8 cellular contexts compared by ENCODE assay signal in the genomic region with DNA sequence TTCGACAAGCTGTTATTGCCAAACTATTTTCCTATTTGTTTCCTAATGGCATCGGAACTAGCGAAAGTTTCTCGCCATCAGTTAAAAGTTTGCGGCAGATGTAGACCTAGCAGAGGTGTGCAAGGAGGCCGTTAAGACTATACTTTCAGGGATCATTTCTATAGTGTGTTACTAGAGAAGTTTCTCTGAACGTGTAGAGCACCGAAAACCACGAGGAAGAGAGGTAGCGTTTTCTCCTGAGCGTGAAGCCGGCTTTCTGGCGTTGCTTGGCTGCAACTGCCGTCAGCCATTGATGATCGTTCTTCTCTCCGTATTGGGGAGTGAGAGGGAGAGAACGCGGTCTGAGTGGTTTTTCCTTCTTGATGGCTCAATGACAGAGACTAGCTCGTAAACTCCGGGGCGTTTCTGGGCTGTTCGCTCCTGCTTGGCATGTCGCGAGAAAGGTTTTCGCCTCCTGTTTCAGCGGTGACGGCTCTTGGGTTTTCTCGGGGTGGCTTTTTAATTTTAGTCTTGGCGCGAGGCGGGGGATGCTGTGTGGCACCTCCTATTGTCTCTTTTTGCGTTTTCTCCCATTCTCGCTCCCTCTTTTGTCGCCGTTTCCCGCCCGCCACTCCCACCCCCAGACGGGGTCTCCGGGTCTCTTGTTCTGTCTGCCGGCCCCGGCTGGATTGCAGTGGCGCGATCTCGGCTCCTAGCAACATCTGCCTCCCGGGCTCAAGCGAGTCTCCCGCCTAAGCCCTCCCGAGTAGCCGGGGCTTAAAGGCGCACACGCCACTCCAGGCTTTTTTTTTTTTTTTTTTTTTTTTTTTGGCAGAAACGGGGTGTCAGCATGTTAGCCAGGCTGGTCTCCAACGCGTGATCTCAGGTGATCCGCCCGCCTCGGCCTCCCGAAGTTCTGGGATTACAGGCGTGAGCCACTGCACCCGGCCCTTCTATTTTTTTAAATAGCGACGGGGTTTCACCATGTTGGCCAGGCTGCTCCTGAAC. TPM values are rescaled to one million over a fixed set of nuclear protein-coding genes. Genes with fewer than 3 reads are reported as not detected.
DNase-seq lines count a peak whose midpoint lies in the region; ATAC-seq, FAIRE-seq and TF ChIP-seq lines count a peak whose summit lies in the region.
"Not testable (repeated sequence)": the region's sequence is repeated elsewhere in the genome, so short reads cannot be mapped to it uniquely, and the experiment has no call there.

No MANE protein-coding gene starts in this region.

- not testable (repeated sequence) for H3K4me1 ChIP-seq in HepG2 (ENCODE audit: insufficient read depth, low read length)

- peak; percentile 98 for DNase-seq in activated CD4-positive, alpha-beta T cell treated with anti-CD3 and anti-CD28 coated beads, Interleukin-2, amount 10 ng/mL, durations not matched to agents 24 days and 14 days
- peak; percentile 94 for DNase-seq in chondrocyte (ENCODE audit: low spot score)
- DNase-seq in HepG2 (ENCODE audit: low spot score), result not testable (repeated sequence)

- TSS peak; percentile 100 for BruUV-seq in HepG2 (replicated peaks; lab: Mats Ljungman, UMichigan)

- H3K4me3 ChIP-seq in HepG2 (replicated peaks in 1 of 3; ENCODE audit: insufficient read depth in 1 of 3, low read depth in 2 of 3, low read length in 3 of 3), result not testable (repeated sequence)

- H3K36me3 Mint-ChIP-seq in activated CD4-positive, alpha-beta T cell treated with anti-CD3 and anti-CD28 coated beads, Interleukin-2, amount 10 ng/mL, durations not matched to agents 24 days and 14 days (ENCODE audit: low read depth); chondrocyte (ENCODE audit: low read depth); stimulated activated memory B cell treated with anti-CD40 and anti-IgM and Interleukin-4, amounts not matched to agents 10 μg/mL and 1 μg/mL and 100 μg/mL, for 72 hours: not testable (repeated sequence)

- H3K4me1 Mint-ChIP-seq in activated CD4-positive, alpha-beta T cell treated with anti-CD3 and anti-CD28 coated beads, Interleukin-2, amount 10 ng/mL, durations not matched to agents 24 days and 14 days; chondrocyte (ENCODE audit: low read depth); stimulated activated memory B cell treated with anti-CD40 and anti-IgM and Interleukin-4, amounts not matched to agents 10 μg/mL and 1 μg/mL and 100 μg/mL, for 72 hours: not testable (repeated sequence)

- H2AFZ ChIP-seq in HepG2 (ENCODE audit: low read length), result not testable (repeated sequence)

- intact Hi-C loops in activated CD4-positive, alpha-beta T cell treated with anti-CD3 and anti-CD28 coated beads, Interleukin-2, amount 10 ng/mL, durations not matched to agents 24 days and 14 days (cut with micrococcal nuclease); HepG2 (cut with micrococcal nuclease; ENCODE audit: unreplicated experiment): not testable (repeated sequence)

- FAIRE-seq in HepG2 (lab: Jason Lieb, UNC), result not testable (repeated sequence)

- H3K27ac ChIP-seq in HepG2 (ENCODE audit: extremely low read length, insufficient read depth, low read length), result not testable (repeated sequence)

- H3K27ac Mint-ChIP-seq in activated CD4-positive, alpha-beta T cell treated with anti-CD3 and anti-CD28 coated beads, Interleukin-2, amount 10 ng/mL, durations not matched to agents 24 days and 14 days; chondrocyte (ENCODE audit: unreplicated experiment); stimulated activated memory B cell treated with anti-CD40 and anti-IgM and Interleukin-4, amounts not matched to agents 10 μg/mL and 1 μg/mL and 100 μg/mL, for 72 hours: not testable (repeated sequence)

- not testable (repeated sequence) for H4K20me1 ChIP-seq in HepG2 (ENCODE audit: insufficient read depth, low read length)

- H3K27me3 Mint-ChIP-seq in activated CD4-positive, alpha-beta T cell treated with anti-CD3 and anti-CD28 coated beads, Interleukin-2, amount 10 ng/mL, durations not matched to agents 24 days and 14 days; chondrocyte (ENCODE audit: low read depth); stimulated activated memory B cell treated with anti-CD40 and anti-IgM and Interleukin-4, amounts not matched to agents 10 μg/mL and 1 μg/mL and 100 μg/mL, for 72 hours: not testable (repeated sequence)

- in situ Hi-C loops in HepG2 (cut with HindIII; ENCODE audit: extremely low pct_ligation_motif_present, low pct_unique_long_range_greater_than_20kb), result not testable (repeated sequence)

- H3K4me2 ChIP-seq in HepG2 (ENCODE audit: low read depth, low read length), result not testable (repeated sequence)

- not testable (repeated sequence) for H3K4me3 Mint-ChIP-seq in activated CD4-positive, alpha-beta T cell treated with anti-CD3 and anti-CD28 coated beads, Interleukin-2, amount 10 ng/mL, durations not matched to agents 24 days and 14 days; chondrocyte (ENCODE audit: unreplicated experiment); stimulated activated memory B cell treated with anti-CD40 and anti-IgM and Interleukin-4, amounts not matched to agents 10 μg/mL and 1 μg/mL and 100 μg/mL, for 72 hours

- not testable (repeated sequence) for TF ChIP-seq POLR2A in HepG2 (IDR thresholded peaks at IDR 0.05; ENCODE audit: insufficient read depth in 1 of 2, low read depth in 2 of 2, low read length in 2 of 2)

- ATAC-seq in GM18511 (IDR thresholded peaks at IDR 0.05; ENCODE audit: unreplicated experiment), result peak; percentile 58
- peak; percentile 7 for ATAC-seq in GM21447 (IDR thresholded peaks at IDR 0.05; ENCODE audit: unreplicated experiment)
- ATAC-seq in HG02870 (IDR thresholded peaks at IDR 0.05; ENCODE audit: unreplicated experiment), result peak; percentile 48
- ATAC-seq in HG03432 (IDR thresholded peaks at IDR 0.05; ENCODE audit: unreplicated experiment), result peak; percentile 50
- ATAC-seq in HepG2, result peak; percentile 70
- peak; percentile 77 for ATAC-seq in stimulated activated memory B cell treated with anti-CD40 and anti-IgM and Interleukin-4, amounts not matched to agents 10 μg/mL and 1 μg/mL and 100 μg/mL, for 72 hours

- POLR2A ChIA-PET in HepG2 (lab: Yijun Ruan, JAX), result not testable (repeated sequence)

- not testable (repeated sequence) for H3K79me2 ChIP-seq in HepG2 (ENCODE audit: insufficient read depth, low read length)

- 1% methylated on average over 10 of the region's 62 CpGs for WGBS in HepG2 (ENCODE audit: low lambda C conversion rate)

- H3K9me3 Mint-ChIP-seq in activated CD4-positive, alpha-beta T cell treated with anti-CD3 and anti-CD28 coated beads, Interleukin-2, amount 10 ng/mL, durations not matched to agents 24 days and 14 days; chondrocyte (ENCODE audit: low read depth); stimulated activated memory B cell treated with anti-CD40 and anti-IgM and Interleukin-4, amounts not matched to agents 10 μg/mL and 1 μg/mL and 100 μg/mL, for 72 hours: not testable (repeated sequence)

- H3K36me3 ChIP-seq in HepG2 (replicated peaks in 1 of 2; ENCODE audit: control insufficient read depth in 1 of 2, insufficient read depth in 2 of 2, low read length in 2 of 2), result not testable (repeated sequence)

- not testable (repeated sequence) for TF ChIP-seq CTCF in chondrocyte (IDR thresholded peaks at IDR 0.05); HepG2 (CRISPR knock-in tag; IDR thresholded peaks at IDR 0.05)

- TF ChIP-seq EP300 in HepG2 (IDR thresholded peaks at IDR 0.05; ENCODE audit: low read depth in 2 of 2, low read length in 2 of 2); HepG2 (CRISPR knock-in tag; IDR thresholded peaks at IDR 0.05; ENCODE audit: borderline replicate concordance): not testable (repeated sequence)

- CTCF ChIA-PET in HepG2 (lab: Yijun Ruan, JAX; ENCODE audit: low intra/inter-chr PET ratio, low total read pairs), result not testable (repeated sequence)

- not testable (repeated sequence) for TF ChIP-seq RAD21 in HepG2 (CRISPR knock-in tag; IDR thresholded peaks at IDR 0.05)

- not testable (repeated sequence) for H3K27me3 ChIP-seq in HepG2 (ENCODE audit: control insufficient read depth in 1 of 2, insufficient read depth in 2 of 2, low read length in 2 of 2)

- not testable (repeated sequence) for H3K9me3 ChIP-seq in HepG2 (ENCODE audit: low read length)

- not testable (repeated sequence) for H3K9ac ChIP-seq in HepG2 (ENCODE audit: insufficient read depth, low read depth, low read length)

RNA-seq across cellular contexts. Expression of a gene that starts 49.0 kb away (rescaled TPM):
- total RNA-seq in activated CD4-positive, alpha-beta T cell treated with anti-CD3 and anti-CD28 coated beads, Interleukin-2, amount 10 ng/mL, durations not matched to agents 24 days and 14 days, result 7.9 and 10.2 TPM in 2 replicates
- 29.0 to 39.7 TPM (median 37.8 TPM) in 3 replicates for total RNA-seq in chondrocyte
- total RNA-seq in HepG2 (2016; rRNA removed; fragmentation: Illumina TruSeq; extraction: Trizol), result 7.8 and 9.3 TPM in 2 replicates
- total RNA-seq in HepG2 (2016; cell fraction: cytosol; rRNA removed; fragmentation: Illumina TruSeq; extraction: Trizol; ENCODE audit: low read depth), result 7.1 and 8.4 TPM in 2 replicates
- 6.5 and 7.5 TPM in 2 replicates for total RNA-seq in HepG2 (2016; cell fraction: insoluble cytoplasmic fraction; rRNA removed; fragmentation: Illumina TruSeq; extraction: Trizol)
- total RNA-seq in HepG2 (2016; cell fraction: membrane; rRNA removed; fragmentation: Illumina TruSeq; extraction: Trizol), result 7.8 and 13.2 TPM in 2 replicates
- 12.8 and 15.5 TPM in 2 replicates for total RNA-seq in HepG2 (2016; cell fraction: nucleus; rRNA removed; fragmentation: Illumina TruSeq; extraction: Trizol)
- polyA plus RNA-seq in HepG2 (2011; rRNA removed), result 17.8 and 19.2 TPM in 2 replicates
- 15.5 and 16.2 TPM in 2 replicates for polyA plus RNA-seq in HepG2 (2011; cell fraction: cytosol; rRNA removed)
- 41.0 and 65.6 TPM in 2 replicates for polyA plus RNA-seq in HepG2 (2011; cell fraction: nucleus; rRNA removed)
- 17.0 and 18.3 TPM in 2 replicates for polyA plus RNA-seq in HepG2 (2012)
- 2.5 and 3.6 TPM in 2 replicates for polyA plus RNA-seq in HepG2 (2016; cell fraction: cytosol; fragmentation: Illumina TruSeq; extraction: Trizol; ENCODE audit: low read depth)
- 9.1 and 11.8 TPM in 2 replicates for polyA plus RNA-seq in HepG2 (2016; cell fraction: insoluble cytoplasmic fraction; fragmentation: Illumina TruSeq; extraction: Trizol; ENCODE audit: low read depth)
- 4.7 and 5.3 TPM in 2 replicates for polyA plus RNA-seq in HepG2 (2016; cell fraction: membrane; fragmentation: Illumina TruSeq; extraction: Trizol; ENCODE audit: low read depth)
- polyA plus RNA-seq in HepG2 (2016; cell fraction: nucleus; fragmentation: Illumina TruSeq; extraction: Trizol; ENCODE audit: insufficient read depth, low read depth), result 21.2 and 21.7 TPM in 2 replicates
- 33.4 and 37.5 TPM in 2 replicates for polyA minus RNA-seq in HepG2 (2011; rRNA and poly(A)+ RNA removed; ENCODE audit: low replicate concordance)
- 13.2 and 14.8 TPM in 2 replicates for polyA minus RNA-seq in HepG2 (2011; cell fraction: cytosol; rRNA and poly(A)+ RNA removed)
- polyA minus RNA-seq in HepG2 (2011; cell fraction: nucleus; rRNA and poly(A)+ RNA removed), result 30.2 and 31.4 TPM in 2 replicates

Comparison
In these comparisons a context has a peak if more than half of its experiments do, and no peak if none do; other contexts are left out.
1. ATAC-seq: peak in every context shown above with its lines; median percentile 77 in stimulated activated memory B cell treated with anti-CD40 and anti-IgM and Interleukin-4, amounts not matched to agents 10 μg/mL and 1 μg/mL and 100 μg/mL, for 72 hours; 70 in HepG2; 58 in GM18511; 50 in HG03432; 48 in HG02870; 7 in GM21447.